1 cellular context compared by ENCODE assay signal in the genomic region with DNA sequence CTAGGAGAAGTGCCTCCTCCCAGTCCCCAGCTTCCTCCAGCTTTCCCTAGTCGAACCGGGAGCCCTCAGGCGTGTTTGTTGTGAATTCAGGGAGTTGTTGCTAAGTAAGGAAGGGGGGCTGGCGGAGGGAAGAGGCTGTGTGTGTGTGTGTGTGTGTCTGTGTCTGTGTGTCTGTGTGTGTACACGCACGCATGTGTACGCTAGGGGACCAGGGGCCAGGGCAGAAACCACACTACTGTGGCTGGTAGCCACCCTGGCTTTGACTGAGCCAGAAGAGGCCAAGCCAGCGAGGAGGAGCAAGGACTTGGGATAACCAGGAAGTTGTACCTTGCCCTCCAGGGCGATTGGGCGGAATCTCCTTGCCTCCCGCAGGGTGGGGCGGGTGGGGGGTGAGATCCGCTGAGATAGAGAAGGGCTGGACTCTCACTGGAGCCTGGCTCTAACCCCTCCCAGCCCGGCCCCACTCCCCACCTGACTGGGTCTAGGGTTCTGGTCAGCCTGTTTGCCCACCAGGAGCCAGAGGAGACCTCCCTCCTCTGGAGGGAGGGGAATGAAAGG.
A peak's percentile ranks its signal among the peaks of the same experiment; 100 is the strongest.
TF ChIP-seq lines count a peak whose summit lies in the region.

No MANE protein-coding gene starts in this region.

TF ChIP-seq in IMR-90, 13 proteins besides CTCF, POLR2A, EP300 and RAD21 (continued from another document):
- TF ChIP-seq MXI1 (IDR thresholded peaks at IDR 0.05; ENCODE audit: borderline replicate concordance, low read depth, low read length) (peak; percentile 65; the same call in 1 of the 2 replicates), CHD1 (IDR thresholded peaks at IDR 0.05; ENCODE audit: low read depth, low read length) (0 out of 2 replicates have a peak, but pooled peaks have one; percentile 4), MAZ (IDR thresholded peaks at IDR 0.05; ENCODE audit: borderline replicate concordance, low read depth, low read length) (peak; percentile 62), FOS (IDR thresholded peaks at IDR 0.05; ENCODE audit: low read depth, low read length) (peak; percentile 11; the same call in 1 of the 2 replicates)
